In genomic region chrX:131827935-131828334, GRCh38 we compare ENCODE assay signal across 8 cellular contexts.
DNase-seq lines count a peak whose midpoint lies in the region; ATAC-seq, FAIRE-seq and TF ChIP-seq lines count a peak whose summit lies in the region.

No MANE protein-coding gene starts in this region.

- TF ChIP-seq CTCF in fibroblast of villous mesenchyme (IDR thresholded peaks at IDR 0.05; ENCODE audit: insufficient read depth, low read depth, low read length), result peak; percentile 36

- DNase-seq in DMS 273 (lab: John Stamatoyannopoulos, UW; ENCODE audit: unreplicated experiment) (peak; percentile 67), DMS 273 treated with DMSO at 0.1 percent for 48 hours (lab: John Stamatoyannopoulos, UW) (no peak), HPDE6-E6E7 (ENCODE audit: extremely low spot score) (peak; percentile 4), T-helper 1 cell (peak in 3 of 5 donors; percentile 7 to 64 (median 13)), fibroblast of villous mesenchyme (ENCODE audit: low read depth) (peak; percentile 65), superior temporal gyrus (ENCODE audit: extremely low spot score) (peak; percentile 46), frontal cortex (ENCODE audit: low spot score in 2 of 2) (no peak)

- no peak for FAIRE-seq in frontal cortex (lab: Jason Lieb, UNC)

- peak; percentile 50 for ATAC-seq in GM21515 (IDR thresholded peaks at IDR 0.05; ENCODE audit: unreplicated experiment)

- H3K4me3 ChIP-seq in fibroblast of villous mesenchyme (ENCODE audit: low read depth, low read length), result peak overlapping the region; percentile 54

Comparison
In these comparisons a context has a peak if more than half of its experiments do, and no peak if none do; other contexts are left out.
1. DNase-seq: peak in DMS 273 (single experiment), HPDE6-E6E7 (single experiment), T-helper 1 cell (3 of 5), fibroblast of villous mesenchyme (single experiment) and superior temporal gyrus (single experiment); none in DMS 273 treated with DMSO at 0.1 percent for 48 hours (single experiment) and frontal cortex (0 of 2).